Comparison of ENCODE assay signal across 9 cellular contexts in the genomic region with DNA sequence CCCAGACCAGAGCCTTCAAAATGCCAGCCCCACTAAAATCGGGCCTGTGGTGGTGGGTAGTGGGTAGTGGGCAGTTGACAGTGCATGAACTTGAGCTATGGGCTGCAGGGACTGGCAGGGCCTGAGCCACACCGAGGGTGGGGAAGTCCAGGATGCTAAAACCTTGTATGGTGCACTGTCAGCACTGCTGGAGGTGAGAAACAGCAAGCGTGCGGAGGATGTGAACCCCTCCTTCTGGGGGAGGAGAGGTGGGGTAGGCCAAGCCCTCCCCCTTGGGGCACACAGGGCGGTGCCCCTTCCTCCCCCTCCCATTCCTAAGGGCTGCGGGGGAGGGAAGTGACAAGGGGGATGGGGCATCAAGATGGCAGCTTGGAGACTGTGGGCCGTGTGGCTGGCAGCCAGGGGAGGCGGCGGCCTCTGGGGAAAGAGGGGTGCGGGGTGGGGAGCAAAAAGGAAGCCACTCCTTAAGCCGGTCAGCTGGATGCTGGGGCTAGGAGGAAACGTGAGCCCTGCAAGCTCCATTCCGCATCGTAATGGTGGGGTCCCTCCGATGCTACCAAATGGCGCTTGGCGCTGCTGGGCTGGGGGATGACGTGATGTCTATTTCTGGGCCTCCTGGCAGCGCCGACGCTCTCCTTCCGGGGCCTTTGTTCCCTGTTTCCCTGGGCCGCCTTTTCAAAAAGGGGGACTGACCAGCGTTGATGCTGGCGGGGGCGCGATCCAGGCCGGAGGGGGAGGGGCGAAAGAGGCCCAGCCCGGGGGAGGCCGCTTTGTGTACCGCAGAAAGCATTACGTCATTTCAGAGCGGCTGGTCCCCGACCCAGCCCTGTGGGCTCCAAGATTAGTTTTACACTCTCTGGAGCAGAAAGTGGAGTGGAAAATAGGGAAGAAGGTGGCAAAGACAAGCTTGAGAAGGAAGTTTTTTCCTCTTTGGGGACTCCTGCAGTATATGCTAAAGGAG. TPM values are rescaled to one million over a fixed set of nuclear protein-coding genes. Genes with fewer than 3 reads are reported as not detected.
DNase-seq lines count a peak whose midpoint lies in the region; ATAC-seq, FAIRE-seq and TF ChIP-seq lines count a peak whose summit lies in the region.
"Had no signal": no experiment of that assay in that cellular context is flagged by ENCODE, and none has a peak within 500 bp of the region (broad histone marks: within the 10 kb centered on the region; RNA-seq: fewer than 3 reads in every experiment).

No MANE protein-coding gene starts in this region.

- H3K36me3 ChIP-seq in GM12878 (ENCODE audit: control insufficient read depth in 2 of 2, insufficient read depth in 2 of 2, low read length in 1 of 2) (no peaks in the 10 kb centered on the region), iPS DF 6.9 (ENCODE audit: control insufficient read depth, insufficient read depth, low read length) (no peaks in the 10 kb centered on the region)

- TF ChIP-seq CTCF in GM12878 (IDR thresholded peaks at IDR 0.05 in 2 of 3, conservative IDR thresholded peaks at IDR 0.05 in 1 of 3; ENCODE audit: control insufficient read depth in 2 of 3, extremely low read depth in 1 of 3, insufficient read depth in 1 of 3, low read depth in 3 of 3, low read length in 3 of 3), result no peak
- no peak for TF ChIP-seq CTCF in foreskin keratinocyte (conservative IDR thresholded peaks at IDR 0.05)

- H3K9me3 ChIP-seq in GM12878 (replicated peaks; ENCODE audit: control insufficient read depth, insufficient read depth, low read length) (no peaks in the 10 kb centered on the region), iPS DF 6.9 (ENCODE audit: control insufficient read depth, insufficient read depth, low read length) (no peaks in the 10 kb centered on the region)

- CTCF ChIA-PET in GM12878 (lab: Yijun Ruan, JAX), result interaction anchor here (0.8 to 2.7 kb wide), 10 partner anchors 10 to 206 kb away, joined by 3 to 6 read pairs (median 4); partner anchors contain the start of gene KHDC4

- H3K9ac ChIP-seq in GM12878 (ENCODE audit: control insufficient read depth, insufficient read depth, low read length), result peak overlapping the region; percentile 63

- TF ChIP-seq EP300 in GM12878 (IDR thresholded peaks at IDR 0.05; ENCODE audit: borderline replicate concordance in 1 of 2, control insufficient read depth in 1 of 2, low read depth in 2 of 2, low read length in 2 of 2), result no peak

- in situ Hi-C loops in GM12878 (cut with MboI), result no loop called here

- peak overlapping the region; percentile 90 for H2AFZ ChIP-seq in GM12878 (ENCODE audit: control insufficient read depth, low read depth, low read length)

- peak; percentile 86 for DNase-seq in NK-92 treated with Interleukin-12 subunit alpha and Interleukin-12 subunit beta, amount 100 ng/mL, for 24 hours (lab: John Stamatoyannopoulos, UW)
- DNase-seq in NK-92 (lab: John Stamatoyannopoulos, UW; ENCODE audit: unreplicated experiment) (no peak), NCI-H1105 (lab: John Stamatoyannopoulos, UW) (peak; percentile 91), T-helper 22 cell (ENCODE audit: low read depth) (peak; percentile 52), GM12878 (ENCODE audit: low read depth, low spot score) (no peak), iPS DF 6.9 (ENCODE audit: low read depth, low spot score) (no peak), sciatic nerve (ENCODE audit: low spot score) (peak; percentile 94), foreskin keratinocyte (no peak)

- no TSS peak for BruUV-seq in GM12878 (replicated peaks; lab: Mats Ljungman, UMichigan)

- H3K27ac ChIP-seq in GM12878 (ENCODE audit: control insufficient read depth, insufficient read depth) (peak overlapping the region; percentile 63), iPS DF 6.9 (ENCODE audit: low read length) (no peak overlapping the region), foreskin keratinocyte (no peak overlapping the region)
- H3K27ac ChIP-seq: C4-2B had no signal

- POLR2A ChIA-PET in GM12878 (lab: Charles Lee), result interaction anchor here (0.5 to 4.3 kb wide), 20 partner anchors 8 to 1867 kb away, joined by 3 to 22 read pairs (median 6); partner anchors contain the start of genes ARHGEF2, KHDC4 and RIT1

- no peaks in the 10 kb centered on the region for H4K20me1 ChIP-seq in GM12878 (ENCODE audit: control insufficient read depth, insufficient read depth)

- intact Hi-C loops in GM12878 (cut with micrococcal nuclease; ENCODE audit: unreplicated experiment), result loop anchor here (2.0 to 10.0 kb wide), 3 partner anchors 51 to 195 kb away; partner anchors contain the start of genes LAMTOR2, RIT1 and UBQLN4
- intact Hi-C loops in sciatic nerve (cut with DNase I), result no loop called here

- peak; percentile 75 for TF ChIP-seq POLR2A in GM12878 (IDR thresholded peaks at IDR 0.05; ENCODE audit: low read depth, low read length)

- ATAC-seq in GM12878, result peak; percentile 55
- ATAC-seq in sciatic nerve, result peak; percentile 71
- ATAC-seq in foreskin keratinocyte, result no peak

- WGBS in GM12878 (ENCODE audit: insufficient coverage, insufficient replicate concordance, low lambda C conversion rate, missing lambda C conversion rate), result under 1% methylated on average over 29 of the region's 35 CpGs
- no CpG with 5 or more reads among the region's 35 CpGs for WGBS in iPS DF 6.9 (ENCODE audit: insufficient coverage, insufficient read length)

- peak overlapping the region; percentile 90 for H3K4me2 ChIP-seq in GM12878 (ENCODE audit: control insufficient read depth, insufficient read depth)

- TF ChIP-seq RAD21 in GM12878 (IDR thresholded peaks at IDR 0.05; ENCODE audit: insufficient read depth, low read depth, low read length), result no peak

- H3K27me3 ChIP-seq in GM12878 (replicated peaks in 1 of 2; ENCODE audit: control insufficient read depth in 2 of 2, insufficient read depth in 2 of 2, low read length in 1 of 2) (no peaks in the 10 kb centered on the region), iPS DF 6.9 (ENCODE audit: control insufficient read depth, insufficient read depth, low read length) (no peaks in the 10 kb centered on the region), foreskin keratinocyte (peaks cover 5% of the 10 kb centered on the region)

- H3K4me1 ChIP-seq in GM12878 (ENCODE audit: control insufficient read depth, insufficient read depth, low read length) (peaks cover 15% of the 10 kb centered on the region), iPS DF 6.9 (ENCODE audit: control insufficient read depth, insufficient read depth, low read length) (no peaks in the 10 kb centered on the region), foreskin keratinocyte (peaks cover 6% of the 10 kb centered on the region)

- H3K79me2 ChIP-seq in GM12878 (ENCODE audit: control insufficient read depth, insufficient read depth, low read length), result peaks cover 20% of the 10 kb centered on the region

- FAIRE-seq in GM12878 (lab: Jason Lieb, UNC), result no peak

- SMC1A ChIA-PET in GM12878 (lab: Charles Lee; ENCODE audit: uncharacterized antibody, unreplicated experiment), result interaction anchor here (0.8 to 6.6 kb wide), 19 partner anchors 14 to 423 kb away, joined by 3 to 29 read pairs (median 4); partner anchors contain the start of genes ARHGEF2, KHDC4, SMG5 and SSR2

- RAD21 ChIA-PET in GM12878 (lab: Charles Lee; ENCODE audit: unreplicated experiment), result interaction anchor here (0.6 to 2.3 kb wide), 20 partner anchors 9 to 206 kb away, joined by 3 to 17 read pairs (median 4); partner anchors contain the start of genes ARHGEF2 and KHDC4

- H3K4me3 ChIP-seq in GM12878, result peak overlapping the region; percentile 63
- H3K4me3 ChIP-seq in iPS DF 6.9 (ENCODE audit: low read length), result peak overlapping the region; percentile 42; the same call in 1 of the 2 replicates

RNA-seq across cellular contexts. Expression of gene SYT11, which starts 0.8 kb away (rescaled TPM):
- 9.3 and 9.4 TPM in 2 replicates for total RNA-seq in GM12878 (2013; cell fraction: nucleolus; rRNA removed)
- total RNA-seq in GM12878 (2014; rRNA removed), result 15.6 and 17.5 TPM in 2 replicates
- 14.1 and 14.3 TPM in 2 replicates for total RNA-seq in GM12878 (2014; rRNA removed; fragmentation: Illumina TruSeq; extraction: Trizol)
- 14.1 and 14.3 TPM in 2 replicates for total RNA-seq in GM12878 (2021)
- 10.9 TPM for polyA plus RNA-seq in GM12878 (2011; ENCODE audit: low read depth)
- polyA plus RNA-seq in GM12878 (2011; rRNA removed), result 21.2 and 21.5 TPM in 2 replicates
- 15.6 and 16.0 TPM in 2 replicates for polyA plus RNA-seq in GM12878 (2011; cell fraction: cytosol; rRNA removed)
- polyA plus RNA-seq in GM12878 (2011; cell fraction: nucleus; rRNA removed), result 6.5 and 7.9 TPM in 2 replicates
- polyA plus RNA-seq in GM12878 (2012), result 11.8 and 15.2 TPM in 2 replicates
- polyA plus RNA-seq in GM12878 (2014; fragmentation: Illumina TruSeq; extraction: Trizol), result 16.2 and 17.4 TPM in 2 replicates
- 1 to 10 TPM; 7.7 to 7.8 TPM for polyA plus RNA-seq in GM12878 (2014; fragmentation: Nextera tagmentation; extraction: Ambion mirVana)
- 11.0 and 11.3 TPM in 2 replicates for polyA plus RNA-seq in GM12878 (2014; rRNA removed)
- polyA plus RNA-seq in GM12878 (2016; fragmentation: Nextera tagmentation; extraction: Ambion mirVana), result 10 to 100 TPM; 12.1 to 13.0 TPM
- polyA minus RNA-seq in GM12878 (2011; rRNA and poly(A)+ RNA removed), result 30.2 and 31.3 TPM in 2 replicates
- polyA minus RNA-seq in GM12878 (2011; cell fraction: cytosol; rRNA and poly(A)+ RNA removed), result 9.4 and 10.4 TPM in 2 replicates
- 4.2 and 7.4 TPM in 2 replicates for polyA minus RNA-seq in GM12878 (2011; cell fraction: nucleus; rRNA and poly(A)+ RNA removed)
- 45.0 TPM for total RNA-seq in sciatic nerve
- total RNA-seq in foreskin keratinocyte, result 0.54 and 0.60 TPM in 2 replicates
- 0.25 and 0.29 TPM in 2 replicates for polyA plus RNA-seq in foreskin keratinocyte

RNA-seq across cellular contexts. Expression of gene GON4L, which starts 3.1 kb away (rescaled TPM):
- 162 and 174 TPM in 2 replicates for total RNA-seq in GM12878 (2013; cell fraction: nucleolus; rRNA removed)
- 23.4 and 27.1 TPM in 2 replicates for total RNA-seq in GM12878 (2014; rRNA removed)
- 26.0 and 27.1 TPM in 2 replicates for total RNA-seq in GM12878 (2014; rRNA removed; fragmentation: Illumina TruSeq; extraction: Trizol)
- total RNA-seq in GM12878 (2021), result 34.6 and 38.8 TPM in 2 replicates
- 19.3 TPM for polyA plus RNA-seq in GM12878 (2011; ENCODE audit: low read depth)
- 25.9 and 26.9 TPM in 2 replicates for polyA plus RNA-seq in GM12878 (2011; rRNA removed)
- 21.7 and 27.0 TPM in 2 replicates for polyA plus RNA-seq in GM12878 (2011; cell fraction: cytosol; rRNA removed)
- polyA plus RNA-seq in GM12878 (2011; cell fraction: nucleus; rRNA removed), result 57.5 and 62.5 TPM in 2 replicates
- 22.5 and 26.2 TPM in 2 replicates for polyA plus RNA-seq in GM12878 (2012)
- polyA plus RNA-seq in GM12878 (2014; fragmentation: Illumina TruSeq; extraction: Trizol), result 28.9 and 29.8 TPM in 2 replicates
- 10 to 100 TPM; 17.7 to 29.3 TPM for polyA plus RNA-seq in GM12878 (2014; fragmentation: Nextera tagmentation; extraction: Ambion mirVana)
- 21.6 and 22.5 TPM in 2 replicates for polyA plus RNA-seq in GM12878 (2014; rRNA removed)
- 10 to 100 TPM; 40.5 to 40.7 TPM for polyA plus RNA-seq in GM12878 (2016; fragmentation: Nextera tagmentation; extraction: Ambion mirVana)
- polyA minus RNA-seq in GM12878 (2011; rRNA and poly(A)+ RNA removed), result 50.1 and 83.3 TPM in 2 replicates
- 11.9 and 20.0 TPM in 2 replicates for polyA minus RNA-seq in GM12878 (2011; cell fraction: cytosol; rRNA and poly(A)+ RNA removed)
- 27.8 and 41.0 TPM in 2 replicates for polyA minus RNA-seq in GM12878 (2011; cell fraction: nucleus; rRNA and poly(A)+ RNA removed)
- total RNA-seq in sciatic nerve, result 79.6 TPM
- 19.6 and 20.2 TPM in 2 replicates for total RNA-seq in foreskin keratinocyte
- 8.6 and 8.7 TPM in 2 replicates for polyA plus RNA-seq in foreskin keratinocyte

RNA-seq across cellular contexts. Expression of gene RIT1, which starts 51.0 kb away (rescaled TPM):
- total RNA-seq in GM12878 (2013; cell fraction: nucleolus; rRNA removed), result 34.5 and 36.9 TPM in 2 replicates
- total RNA-seq in GM12878 (2014; rRNA removed) (6.8 and 10.6 TPM in 2 replicates), GM12878 (2014; rRNA removed; fragmentation: Illumina TruSeq; extraction: Trizol) (12.5 and 13.0 TPM in 2 replicates), GM12878 (2021) (13.1 and 16.7 TPM in 2 replicates), sciatic nerve (38.8 TPM), foreskin keratinocyte (17.7 and 21.9 TPM in 2 replicates)
- 12.1 TPM for polyA plus RNA-seq in GM12878 (2011; ENCODE audit: low read depth)
- polyA plus RNA-seq in GM12878 (2011; rRNA removed) (61.5 and 77.0 TPM in 2 replicates), GM12878 (2014; fragmentation: Illumina TruSeq; extraction: Trizol) (13.9 and 16.5 TPM in 2 replicates), GM12878 (2014; fragmentation: Nextera tagmentation; extraction: Ambion mirVana) (10 to 100 TPM; 25.2 to 30.3 TPM), GM12878 (2014; rRNA removed) (11.0 and 12.0 TPM in 2 replicates), GM12878 (2016; fragmentation: Nextera tagmentation; extraction: Ambion mirVana) (10 to 100 TPM; 12.4 to 13.6 TPM), foreskin keratinocyte (13.7 and 14.1 TPM in 2 replicates)
- 34.2 and 49.2 TPM in 2 replicates for polyA plus RNA-seq in GM12878 (2011; cell fraction: cytosol; rRNA removed)
- polyA plus RNA-seq in GM12878 (2011; cell fraction: nucleus; rRNA removed), result 30.1 and 40.6 TPM in 2 replicates
- polyA plus RNA-seq in GM12878 (2012), result 12.2 and 18.3 TPM in 2 replicates
- polyA minus RNA-seq in GM12878 (2011; rRNA and poly(A)+ RNA removed), result 52.5 and 66.0 TPM in 2 replicates
- 12.6 and 21.1 TPM in 2 replicates for polyA minus RNA-seq in GM12878 (2011; cell fraction: cytosol; rRNA and poly(A)+ RNA removed)
- 10.4 and 20.4 TPM in 2 replicates for polyA minus RNA-seq in GM12878 (2011; cell fraction: nucleus; rRNA and poly(A)+ RNA removed)

Comparison
In these comparisons a context has a peak if more than half of its experiments do, and no peak if none do; other contexts are left out.
1. DNase-seq: peak in NK-92 treated with Interleukin-12 subunit alpha and Interleukin-12 subunit beta, amount 100 ng/mL, for 24 hours (single experiment), NCI-H1105 (single experiment), T-helper 22 cell (single experiment) and sciatic nerve (single experiment); none in NK-92 (single experiment), GM12878 (single experiment), iPS DF 6.9 (single experiment) and foreskin keratinocyte (0 of 2).